ENCODE assay signal across 2 cellular contexts in genomic region chr3:162640208-162640607, GRCh38.
DNase-seq lines count a peak whose midpoint lies in the region; ATAC-seq, FAIRE-seq and TF ChIP-seq lines count a peak whose summit lies in the region.
"Not testable (repeated sequence)": the region's sequence is repeated elsewhere in the genome, so short reads cannot be mapped to it uniquely, and the experiment has no call there.

No MANE protein-coding gene starts in this region.

- FAIRE-seq in kidney (lab: Jason Lieb, UNC), result not testable (repeated sequence)

- H2AFZ ChIP-seq in DND-41 (ENCODE audit: low read depth, low read length), result not testable (repeated sequence)

- ATAC-seq in DND-41 (ENCODE audit: insufficient read depth, low read depth), result not testable (repeated sequence)

- H3K4me3 ChIP-seq in DND-41 (ENCODE audit: low read depth in 1 of 2, low read length in 2 of 2), result peak overlapping the region in 1 of 2 experiments; percentile 51; a peak in 2 of 4 replicates
- H3K4me3 ChIP-seq in kidney (ENCODE audit: low read length in 2 of 2), result not testable (repeated sequence)

- H3K4me1 ChIP-seq in DND-41 (ENCODE audit: insufficient read depth, low read length), result peaks cover 49% of the 10 kb centered on the region
- H3K4me1 ChIP-seq in kidney (ENCODE audit: control insufficient read depth in 1 of 2, insufficient read depth in 1 of 2, low read depth in 1 of 2, low read length in 2 of 2), result not testable (repeated sequence)

- DNase-seq in DND-41, result peak; percentile 15
- peak; percentile 49 for DNase-seq in kidney

- not testable (repeated sequence) for H4K20me1 ChIP-seq in DND-41 (ENCODE audit: insufficient read depth, low read length)

- H3K9me3 ChIP-seq in DND-41 (ENCODE audit: insufficient read depth, low read length, severe bottlenecking), result peaks cover 42% of the 10 kb centered on the region
- not testable (repeated sequence) for H3K9me3 ChIP-seq in kidney (ENCODE audit: control insufficient read depth in 1 of 2, low read length in 2 of 2)

- H3K79me2 ChIP-seq in DND-41 (ENCODE audit: insufficient read depth, low read length), result peaks cover 41% of the 10 kb centered on the region

- H3K4me2 ChIP-seq in DND-41 (ENCODE audit: insufficient read depth, low read length), result peak overlapping the region; percentile 52

- TF ChIP-seq CTCF in DND-41 (IDR thresholded peaks at IDR 0.05; ENCODE audit: borderline replicate concordance, extremely low read depth, low read length, poor library complexity, severe bottlenecking); kidney (IDR thresholded peaks at IDR 0.05; ENCODE audit: borderline replicate concordance, extremely low read depth, insufficient read depth): not testable (repeated sequence)

- H3K36me3 ChIP-seq in DND-41 (ENCODE audit: insufficient read depth, low read length), result peaks cover 42% of the 10 kb centered on the region
- H3K36me3 ChIP-seq in kidney (ENCODE audit: control insufficient read depth in 1 of 2, insufficient read depth in 2 of 2, low read length in 2 of 2), result not testable (repeated sequence)

- not testable (repeated sequence) for H3K27me3 ChIP-seq in DND-41 (ENCODE audit: insufficient read depth, low read length, poor library complexity)

- H3K27ac ChIP-seq in DND-41 (ENCODE audit: low read length), result peak overlapping the region; percentile 92
- H3K27ac ChIP-seq in kidney (ENCODE audit: low read depth in 2 of 2, low read length in 2 of 2), result not testable (repeated sequence)

- intact Hi-C loops in kidney (cut with DNase I), result not testable (repeated sequence)

- peak overlapping the region; percentile 64 for H3K9ac ChIP-seq in DND-41 (ENCODE audit: low read depth, low read length)
- not testable (repeated sequence) for H3K9ac ChIP-seq in kidney (ENCODE audit: low read length in 2 of 2)
